In the genomic region with DNA sequence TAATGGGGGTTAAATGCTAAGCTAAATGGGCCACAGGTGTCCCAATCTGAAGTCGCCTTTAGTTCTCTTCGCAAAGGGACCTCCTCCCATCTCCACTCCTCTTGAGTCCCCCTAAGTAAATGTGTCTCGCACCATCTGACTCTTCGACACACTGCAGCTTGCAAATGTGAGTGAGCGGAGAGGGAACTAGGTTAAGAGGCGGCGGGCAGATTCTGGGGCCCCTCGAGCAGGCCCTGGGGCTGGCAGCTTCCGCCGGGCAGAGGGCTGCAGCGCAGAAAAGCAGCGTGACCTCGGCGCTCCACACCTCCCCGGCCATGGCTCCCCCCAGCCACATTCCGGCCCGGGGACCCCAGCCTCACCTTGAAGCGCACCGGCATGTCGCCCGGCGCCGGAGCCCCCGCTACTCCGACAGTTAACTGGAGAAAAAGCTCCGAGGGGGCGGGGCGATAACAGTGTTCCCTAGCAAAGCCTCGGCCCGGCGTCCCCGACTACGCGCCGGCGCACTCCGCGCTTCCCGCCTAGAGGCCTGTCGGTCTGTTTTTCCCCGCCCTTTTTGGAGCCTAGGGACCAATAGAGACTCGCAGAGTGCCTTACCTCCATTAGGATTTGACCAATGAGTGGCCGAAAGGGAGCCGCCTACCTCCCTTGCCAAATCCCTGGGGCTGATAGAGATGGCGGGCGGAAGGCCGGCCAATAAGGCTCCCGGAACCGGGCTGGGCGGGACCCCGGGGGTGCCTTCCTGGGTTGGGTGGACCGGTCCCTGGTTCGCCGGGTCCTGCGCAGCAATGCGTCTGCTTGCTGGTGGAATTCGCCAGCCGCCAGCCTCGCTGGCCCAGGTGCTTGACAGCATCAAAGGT, we compare ENCODE assay signal across 8 cellular contexts. TPM values are rescaled to one million over a fixed set of nuclear protein-coding genes. Genes with fewer than 3 reads are reported as not detected.
DNase-seq lines count a peak whose midpoint lies in the region; ATAC-seq, FAIRE-seq and TF ChIP-seq lines count a peak whose summit lies in the region.

Gene MDM1 (minus strand): TSS at position 494 of the 857 bp plus-strand sequence. CDS start 117 bp downstream, at position 377.

- H3K9me3 ChIP-seq in kidney (ENCODE audit: control insufficient read depth in 1 of 2, low read length in 2 of 2): no peaks in the 10 kb centered on the region

- no peak for TF ChIP-seq CTCF in AG09309 (IDR thresholded peaks at IDR 0.05; ENCODE audit: control insufficient read depth, insufficient read depth, low read depth, low read length, missing control alignments)
- no peak for TF ChIP-seq CTCF in kidney (IDR thresholded peaks at IDR 0.05; ENCODE audit: borderline replicate concordance, extremely low read depth, insufficient read depth)

- FAIRE-seq in kidney (lab: Jason Lieb, UNC): peak; percentile 97

- ATAC-seq in GM19043 (IDR thresholded peaks at IDR 0.05; ENCODE audit: low read depth, unreplicated experiment): peak; percentile 99
- peak; percentile 99 for ATAC-seq in HG03378 (IDR thresholded peaks at IDR 0.05; ENCODE audit: unreplicated experiment)

- intact Hi-C loops in kidney (cut with DNase I): no loop called here

- DNase-seq in AG09309 (ENCODE audit: low read depth) (peak; percentile 87), NCI-H460 (ENCODE audit: extremely low read depth, low read depth) (peak; percentile 98), cerebellum (ENCODE audit: low spot score) (peak; percentile 96), kidney (peak; percentile 98)
- peak; percentile 91 for DNase-seq in activated CD4-positive, CD25-positive, alpha-beta regulatory T cell treated with anti-CD3 and anti-CD28 coated beads, Interleukin-2, amount 50 U/mL, for 72 hours
- DNase-seq in stimulated activated CD4-positive, alpha-beta T cell treated with anti-CD3 and anti-CD28 coated beads, Interleukin-15, amount 100 ng/mL, for 24 hours: peak; percentile 98

- H3K27ac ChIP-seq in kidney (ENCODE audit: low read depth in 2 of 2, low read length in 2 of 2): peak within 1 kb of the TSS; percentile 2 to 26

- H3K4me3 ChIP-seq in AG09309 (ENCODE audit: control insufficient read depth, low read depth, low read length) (peak within 1 kb of the TSS; percentile 78), kidney (ENCODE audit: low read length in 2 of 2) (peak within 1 kb of the TSS; percentile 87 to 89)

- peaks cover 3 to 7% of the 10 kb centered on the region in 2 donors for H3K4me1 ChIP-seq in kidney (ENCODE audit: control insufficient read depth in 1 of 2, insufficient read depth in 1 of 2, low read depth in 1 of 2, low read length in 2 of 2)

- H3K9ac ChIP-seq in kidney (ENCODE audit: low read length in 2 of 2): peak within 1 kb of the TSS; percentile 62 to 71

- no peaks in the 10 kb centered on the region for H3K36me3 ChIP-seq in kidney (ENCODE audit: control insufficient read depth in 1 of 2, insufficient read depth in 2 of 2, low read length in 2 of 2)

RNA-seq across cellular contexts. Expression of gene MDM1, which starts in this region (rescaled TPM):
- total RNA-seq in NCI-H460 (2014; rRNA removed; shearing (Covaris generic)): 15.0 and 16.9 TPM in 2 replicates
- polyA plus RNA-seq in NCI-H460 (2014; cell fraction: nucleus; rRNA removed): 28.5 and 66.5 TPM in 2 replicates
- total RNA-seq in cerebellum (32.5 TPM), kidney (14.1 TPM)
- polyA plus RNA-seq in kidney (ENCODE audit: insufficient read depth, low read depth, low replicate concordance): 8.9 TPM

Comparison
In these comparisons a context has a peak if more than half of its experiments do, and no peak if none do; other contexts are left out.
1. Peak in every context shown above with its lines: DNase-seq, ATAC-seq, H3K4me3 ChIP-seq and H3K27ac ChIP-seq.